23 cellular contexts compared by ENCODE assay signal in genomic region chr1:42689912-42690311, GRCh38. TPM values are rescaled to one million over a fixed set of nuclear protein-coding genes. Genes with fewer than 3 reads are reported as not detected.
A peak's percentile ranks its signal among the peaks of the same experiment; 100 is the strongest.
DNase-seq lines count a peak whose midpoint lies in the region; ATAC-seq, FAIRE-seq and TF ChIP-seq lines count a peak whose summit lies in the region.
"Had no signal": no experiment of that assay in that cellular context is flagged by ENCODE, and none has a peak within 500 bp of the region (broad histone marks: within the 10 kb centered on the region; RNA-seq: fewer than 3 reads in every experiment).

No MANE protein-coding gene starts in this region.

- no peak for DNase-seq in A549 (ENCODE audit: low read depth in 1 of 2, low spot score in 1 of 2)
- no peak for DNase-seq in CD4-positive, alpha-beta T cell
- no peak for DNase-seq in PC-9
- no peak for DNase-seq in epithelial cell of prostate (ENCODE audit: low read depth, low spot score)
- DNase-seq in NOMO-1 treated with DMSO at 0.1 percent for 48 hours (lab: John Stamatoyannopoulos, UW; ENCODE audit: unreplicated experiment) = no peak
- no peak for DNase-seq in NCI-H187 treated with DMSO at 0.1 percent for 48 hours (lab: John Stamatoyannopoulos, UW)
- DNase-seq: activated CD4-positive, alpha-beta T cell treated with anti-CD3 and anti-CD28 coated beads for 4 hours; activated CD8-positive, alpha-beta memory T cell treated with anti-CD3 and anti-CD28 coated beads, Interleukin-2, amount 50 U/mL, for 48 hours; activated naive CD8-positive, alpha-beta T cell treated with anti-CD3 and anti-CD28 coated beads, Interleukin-2, amount 10 ng/mL, durations not matched to agents 7 days and 5 days; colonic mucosa; heart right ventricle; NCI-H2107; NCI-H510A treated with DMSO at 0.1 percent for 48 hours; stimulated activated CD4-positive, alpha-beta T cell treated with anti-CD3 and anti-CD28 coated beads, Interleukin-1b, Interleukin-23, amount 100 ng/mL, for 48 hours; stimulated activated naive CD4-positive, alpha-beta T cell; tibial artery had no signal

- TF ChIP-seq CTCF in A549 (IDR thresholded peaks at IDR 0.05) (no peak), PC-9 (conservative IDR thresholded peaks at IDR 0.05) (no peak)
- no peak for TF ChIP-seq CTCF in CD4-positive, alpha-beta T cell (IDR thresholded peaks at IDR 0.05)

- no peak overlapping the region for H2AFZ ChIP-seq in PC-9

- no peaks in the 10 kb centered on the region for H3K27me3 ChIP-seq in CD4-positive, alpha-beta T cell (ENCODE audit: control insufficient read depth, insufficient read depth, low read length)
- no peaks in the 10 kb centered on the region for H3K27me3 ChIP-seq in PC-9 (ENCODE audit: insufficient read depth, low read depth)
- H3K27me3 ChIP-seq: body of pancreas, colonic mucosa, heart right ventricle, tibial artery had no signal

- peaks cover 100% of the 10 kb centered on the region for H3K79me2 ChIP-seq in PC-9 (ENCODE audit: low read depth)

- no peak for TF ChIP-seq EP300 in A549 (IDR thresholded peaks at IDR 0.05)

- TF ChIP-seq RAD21 in A549 (conservative IDR thresholded peaks at IDR 0.05 in 1 of 2, IDR thresholded peaks at IDR 0.05 in 1 of 2) = no peak

- H3K9me3 ChIP-seq in A549 = no peaks in the 10 kb centered on the region
- no peaks in the 10 kb centered on the region for H3K9me3 ChIP-seq in CD4-positive, alpha-beta T cell (ENCODE audit: control insufficient read depth, low read length)
- H3K9me3 ChIP-seq in PC-9 (ENCODE audit: insufficient read depth, low read depth) = no peaks in the 10 kb centered on the region
- H3K9me3 ChIP-seq: body of pancreas, colonic mucosa, heart right ventricle, tibial artery had no signal

- peaks cover 31% of the 10 kb centered on the region for H3F3A ChIP-seq in PC-9 (ENCODE audit: insufficient read depth, low read depth)

- 80% methylated on average over 3 of the region's 3 CpGs for WGBS in A549 (ENCODE audit: missing lambda C conversion rate)

- peaks cover 97% of the 10 kb centered on the region for H3K4me1 Mint-ChIP-seq in CD4-positive, alpha-beta T cell (ENCODE audit: low read depth)

- TF ChIP-seq POLR2A in A549 (IDR thresholded peaks at IDR 0.05; ENCODE audit: low read length) = no peak

- H3K4me2 ChIP-seq in A549 (peak overlapping the region; percentile 13; the same call in 1 of the 3 replicates), PC-9 (peak overlapping the region; percentile 72; the same call in 1 of the 2 replicates)

- no peak overlapping the region for H3K4me3 ChIP-seq in A549
- no peak overlapping the region for H3K4me3 ChIP-seq in PC-9
- H3K4me3 ChIP-seq: body of pancreas, colonic mucosa, heart right ventricle, tibial artery had no signal

- no peak for ATAC-seq in A549
- no peak for ATAC-seq in CD4-positive, alpha-beta T cell (ENCODE audit: poor library complexity)
- no peak for ATAC-seq in HG02678 (IDR thresholded peaks at IDR 0.05; ENCODE audit: unreplicated experiment)
- ATAC-seq in GM21723 (IDR thresholded peaks at IDR 0.05; ENCODE audit: unreplicated experiment) = no peak
- ATAC-seq: body of pancreas, heart right ventricle, Right ventricle myocardium inferior had no signal

- H3K27ac ChIP-seq in A549 (no peak overlapping the region), PC-9 (peak overlapping the region; percentile 17; the same call in 1 of the 2 replicates), epithelial cell of prostate (peak overlapping the region; percentile 28)
- no peak overlapping the region for H3K27ac ChIP-seq in CD4-positive, alpha-beta T cell (ENCODE audit: low read depth, low read length)
- H3K27ac ChIP-seq: heart right ventricle, tibial artery had no signal

- H3K27me3 Mint-ChIP-seq in CD4-positive, alpha-beta T cell = no peaks in the 10 kb centered on the region
- H3K27me3 Mint-ChIP-seq: activated naive CD8-positive, alpha-beta T cell treated with anti-CD3 and anti-CD28 coated beads, Interleukin-2, amount 10 ng/mL, durations not matched to agents 7 days and 5 days had no signal

- FAIRE-seq in A549 (lab: Jason Lieb, UNC) = no peak
- FAIRE-seq: HepG2 had no signal

- peaks cover 68% of the 10 kb centered on the region for H3K36me3 ChIP-seq in PC-9 (ENCODE audit: low read depth)
- H3K36me3 ChIP-seq: colonic mucosa, tibial artery had no signal

- no peaks in the 10 kb centered on the region for H3K9me3 Mint-ChIP-seq in CD4-positive, alpha-beta T cell
- H3K9me3 Mint-ChIP-seq: activated naive CD8-positive, alpha-beta T cell treated with anti-CD3 and anti-CD28 coated beads, Interleukin-2, amount 10 ng/mL, durations not matched to agents 7 days and 5 days; neural crest cell had no signal

- H3K36me3 Mint-ChIP-seq in CD4-positive, alpha-beta T cell (ENCODE audit: low read depth) = peaks cover 59% of the 10 kb centered on the region

- H3K4me1 ChIP-seq in A549 = peaks cover 78% of the 10 kb centered on the region
- H3K4me1 ChIP-seq in PC-9 (replicated peaks; ENCODE audit: insufficient read depth) = peaks cover 81% of the 10 kb centered on the region

- intact Hi-C loops in CD4-positive, alpha-beta T cell (cut with DNase I, micrococcal nuclease) = loop anchor here in 1 of 2 experiments (10.0 kb wide), 3 partner anchors 45 to 1325 kb away; partner anchors contain the start of gene FOXO6
- intact Hi-C loops in PC-9 (cut with micrococcal nuclease; ENCODE audit: unreplicated experiment) = loop anchor here (10.0 kb wide), 2 partner anchors 355 to 545 kb away; partner anchors contain the start of gene FOXJ3

- no TSS peak for BruUV-seq in PC-9 (replicated peaks; lab: Mats Ljungman, UMichigan)

- H3K4me3 Mint-ChIP-seq in CD4-positive, alpha-beta T cell = no peak overlapping the region

- peak overlapping the region; percentile 52 for H3K27ac Mint-ChIP-seq in CD4-positive, alpha-beta T cell
- H3K27ac Mint-ChIP-seq: activated naive CD8-positive, alpha-beta T cell treated with anti-CD3 and anti-CD28 coated beads, Interleukin-2, amount 10 ng/mL, durations not matched to agents 7 days and 5 days had no signal

- POLR2A ChIA-PET in A549 (lab: Yijun Ruan, JAX) = interaction anchor here (0.7 kb wide), 1 partner anchor 14 kb away, joined by 3 read pairs; no protein-coding TSS in a partner anchor
- POLR2A ChIA-PET in CD4-positive, alpha-beta T cell (lab: Charles Lee) = interaction anchor here (1.0 to 4.7 kb wide), 3 partner anchors 8 to 77 kb away, joined by 3 to 37 read pairs (median 3); partner anchors contain the start of genes C1orf50, P3H1 and YBX1
- POLR2A ChIA-PET in PC-9 (lab: Charles Lee; ENCODE audit: unreplicated experiment) = interaction anchor here (0.7 kb wide), 1 partner anchor 9 kb away, joined by 6 read pairs; no protein-coding TSS in a partner anchor

- CTCF ChIA-PET in A549 (lab: Yijun Ruan, JAX) (no interaction called here), PC-9 (lab: Charles Lee) (interaction anchor here (0.7 kb wide), 1 partner anchor 54 kb away, joined by 5 read pairs; no protein-coding TSS in a partner anchor)
- CTCF ChIA-PET in CD4-positive, alpha-beta T cell (lab: Charles Lee) = interaction anchor here (0.8 kb wide), 1 partner anchor 23 kb away, joined by 3 read pairs; no protein-coding TSS in a partner anchor

- no peaks in the 10 kb centered on the region for H3K9me2 ChIP-seq in PC-9 (ENCODE audit: insufficient read depth)

- peaks cover 100% of the 10 kb centered on the region for H4K20me1 ChIP-seq in PC-9 (ENCODE audit: insufficient read depth)

TF ChIP-seq in A549, 52 proteins besides CTCF, POLR2A, EP300 and RAD21:
- TF ChIP-seq TFCP2L1 (CRISPR knock-in tag; IDR thresholded peaks at IDR 0.05) = no peak
- no peak for TF ChIP-seq CHD4 (IDR thresholded peaks at IDR 0.05; ENCODE audit: borderline replicate concordance)
TF ChIP-seq in A549: peak in this region for 0.

RNA-seq across cellular contexts. Expression of gene YBX1, which starts 7.7 kb away (rescaled TPM):
- polyA plus RNA-seq in A549 (2011; rRNA removed) = 345 and 488 TPM in 2 replicates
- 509 and 679 TPM in 2 replicates for polyA plus RNA-seq in A549 (2012; cell fraction: cytosol; rRNA removed)
- 213 and 229 TPM in 2 replicates for polyA plus RNA-seq in A549 (2012; cell fraction: nucleus; rRNA removed)
- polyA plus RNA-seq in A549 (2017; fragmentation: RNase III; extraction: RNeasy Plus Mini Kit Qiagen cat#74134 plus additional on column Dnase treatment) = 715 to 747 TPM (median 742 TPM) in 3 replicates
- 190 and 208 TPM in 2 replicates for polyA minus RNA-seq in A549 (2011; rRNA and poly(A)+ RNA removed)
- 100 to 1,000 TPM; 372 to 389 TPM for total RNA-seq in CD4-positive, alpha-beta T cell
- 656 and 1,130 TPM in 2 replicates for total RNA-seq in PC-9 (2021)

RNA-seq across cellular contexts. Expression of gene PPIH, which starts 31.7 kb away (rescaled TPM):
- 50.3 and 68.9 TPM in 2 replicates for polyA plus RNA-seq in A549 (2011; rRNA removed)
- polyA plus RNA-seq in A549 (2012; cell fraction: cytosol; rRNA removed) = 49.6 and 64.2 TPM in 2 replicates
- 17.6 and 41.8 TPM in 2 replicates for polyA plus RNA-seq in A549 (2012; cell fraction: nucleus; rRNA removed)
- 55.8 to 68.0 TPM (median 59.0 TPM) in 3 replicates for polyA plus RNA-seq in A549 (2017; fragmentation: RNase III; extraction: RNeasy Plus Mini Kit Qiagen cat#74134 plus additional on column Dnase treatment)
- polyA minus RNA-seq in A549 (2011; rRNA and poly(A)+ RNA removed) = 15.7 and 18.3 TPM in 2 replicates
- total RNA-seq in CD4-positive, alpha-beta T cell = 10 to 100 TPM; 29.4 to 32.6 TPM
- 82.7 and 102 TPM in 2 replicates for total RNA-seq in PC-9 (2021)

RNA-seq across cellular contexts. Expression of gene CLDN19, which starts 50.1 kb away (rescaled TPM):
- polyA plus RNA-seq in A549 (2011; rRNA removed) (not detected in 2 replicates), A549 (2017; fragmentation: RNase III; extraction: RNeasy Plus Mini Kit Qiagen cat#74134 plus additional on column Dnase treatment) (0.03 TPM in 1 of 3 replicates, not detected in the others)
- polyA plus RNA-seq in A549 (2012; cell fraction: cytosol; rRNA removed) = not detected in 2 replicates
- polyA plus RNA-seq in A549 (2012; cell fraction: nucleus; rRNA removed) = 0.01 TPM in 1 of 2 replicates, not detected in the other
- polyA minus RNA-seq in A549 (2011; rRNA and poly(A)+ RNA removed) = not detected in 2 replicates
- not detected for total RNA-seq in CD4-positive, alpha-beta T cell
- total RNA-seq in PC-9 (2021) = not detected in 2 replicates
- total RNA-seq: activated naive CD8-positive, alpha-beta T cell treated with anti-CD3 and anti-CD28 coated beads, Interleukin-2, amount 10 ng/mL, durations not matched to agents 7 days and 5 days; body of pancreas; colonic mucosa; heart right ventricle; posterior vena cava; Right ventricle myocardium inferior had no signal

Comparison
In these comparisons a context has a peak if more than half of its experiments do, and no peak if none do; other contexts are left out.
1. H3K27ac ChIP-seq: peak in PC-9 (single experiment) and epithelial cell of prostate (single experiment); none in A549 (0 of 2) and CD4-positive, alpha-beta T cell (single experiment).